20 cellular contexts compared by ENCODE assay signal in genomic region chr4:5470318-5470889, GRCh38.
DNase-seq lines count a peak whose midpoint lies in the region; ATAC-seq, FAIRE-seq and TF ChIP-seq lines count a peak whose summit lies in the region.
"Had no signal": no experiment of that assay in that cellular context is flagged by ENCODE, and none has a peak within 500 bp of the region (broad histone marks: within the 10 kb centered on the region; RNA-seq: fewer than 3 reads in every experiment).

No MANE protein-coding gene starts in this region.

- H3K9ac ChIP-seq in kidney (ENCODE audit: low read length in 2 of 2) = no peak overlapping the region
- H3K9ac ChIP-seq: BLaER1 had no signal

- 48 to 53% methylated on average over 7 of the region's 7 CpGs for WGBS in lung, 2 donors

- H3K4me3 ChIP-seq in right atrium auricular region = no peak overlapping the region
- H3K4me3 ChIP-seq in lung = no peak overlapping the region
- H3K4me3 ChIP-seq in kidney (ENCODE audit: low read length in 2 of 2) = no peak overlapping the region
- H3K4me3 ChIP-seq: BLaER1, GM23338, PC-9, SJSA1 had no signal

- no peaks in the 10 kb centered on the region for H3K4me1 ChIP-seq in right atrium auricular region
- peaks cover 0 to 2% of the 10 kb centered on the region in 2 donors for H3K4me1 ChIP-seq in lung (ENCODE audit: control insufficient read depth in 2 of 2, insufficient read depth in 2 of 2, low read length in 2 of 2)
- no peaks in the 10 kb centered on the region for H3K4me1 ChIP-seq in kidney (ENCODE audit: control insufficient read depth in 1 of 2, insufficient read depth in 1 of 2, low read depth in 1 of 2, low read length in 2 of 2)
- H3K4me1 ChIP-seq: SJSA1 had no signal

- H3K27ac ChIP-seq in right atrium auricular region (no peak overlapping the region), lung (ENCODE audit: low read depth in 1 of 2, low read length in 1 of 2) (no peak overlapping the region), kidney (ENCODE audit: low read depth in 2 of 2, low read length in 2 of 2) (no peak overlapping the region)
- H3K27ac ChIP-seq: BLaER1, PC-9, SJSA1 had no signal

- no peak for FAIRE-seq in kidney (lab: Jason Lieb, UNC)
- FAIRE-seq: G401.6 had no signal

- TF ChIP-seq CTCF in right atrium auricular region (IDR thresholded peaks at IDR 0.05) (no peak), lung (IDR thresholded peaks at IDR 0.05; ENCODE audit: control extremely low read depth, extremely low read depth) (no peak), kidney (IDR thresholded peaks at IDR 0.05; ENCODE audit: borderline replicate concordance, extremely low read depth, insufficient read depth) (no peak)

- intact Hi-C loops in cardiac septum (cut with DNase I) (no loop called here), left colon (cut with DNase I, micrococcal nuclease) (no loop called here), kidney (cut with DNase I) (no loop called here)

- H3K36me3 ChIP-seq in right atrium auricular region (no peaks in the 10 kb centered on the region), lung (ENCODE audit: control insufficient read depth in 2 of 2, insufficient read depth in 2 of 2, low read length in 2 of 2) (no peaks in the 10 kb centered on the region), kidney (ENCODE audit: control insufficient read depth in 1 of 2, insufficient read depth in 2 of 2, low read length in 2 of 2) (no peaks in the 10 kb centered on the region)
- H3K36me3 ChIP-seq: SJSA1 had no signal

- ATAC-seq in lung (ENCODE audit: insufficient read depth, low FRiP score) (no peak), GM18873 (IDR thresholded peaks at IDR 0.05; ENCODE audit: low FRiP score, unreplicated experiment) (no peak), left colon (no peak)
- ATAC-seq: CD8-positive, alpha-beta T cell; GM23338 had no signal

- peak; percentile 28 for DNase-seq in right atrium auricular region (ENCODE audit: low spot score)
- DNase-seq in cardiac septum (ENCODE audit: low spot score) = no peak
- DNase-seq in astrocyte of the hippocampus (ENCODE audit: low read depth, low spot score) = peak; percentile 12
- peak; percentile 24 for DNase-seq in lung (ENCODE audit: low spot score)
- DNase-seq in left colon = no peak
- no peak for DNase-seq in stimulated activated naive CD4-positive, alpha-beta T cell treated with Interleukin-2 at 50 U/mL for 16 hours (lab: John Stamatoyannopoulos, UW)
- DNase-seq in kidney = no peak
- DNase-seq: KG1, NCI-H1048, NCI-H146, NCI-H2081, NCI-H510A, NCI-H82, PC-9 had no signal

- H3K9me3 ChIP-seq in right atrium auricular region (no peaks in the 10 kb centered on the region), lung (ENCODE audit: control insufficient read depth in 2 of 2, insufficient read depth in 1 of 2, low read length in 1 of 2) (no peaks in the 10 kb centered on the region), kidney (ENCODE audit: control insufficient read depth in 1 of 2, low read length in 2 of 2) (no peaks in the 10 kb centered on the region)
- H3K9me3 ChIP-seq: BLaER1, SJSA1 had no signal

- no peaks in the 10 kb centered on the region for H3K27me3 ChIP-seq in right atrium auricular region
- no peaks in the 10 kb centered on the region for H3K27me3 ChIP-seq in lung (ENCODE audit: control insufficient read depth, insufficient read depth)
- H3K27me3 ChIP-seq: BLaER1, SJSA1 had no signal

Comparison
In these comparisons a context has a peak if more than half of its experiments do, and no peak if none do; other contexts are left out.
1. DNase-seq: peak in right atrium auricular region (single experiment), astrocyte of the hippocampus (single experiment) and lung (single experiment); none in cardiac septum (single experiment), left colon (0 of 2), stimulated activated naive CD4-positive, alpha-beta T cell treated with Interleukin-2 at 50 U/mL for 16 hours (single experiment) and kidney (single experiment).